Comparison of ENCODE assay signal across 9 cellular contexts in the genomic region with DNA sequence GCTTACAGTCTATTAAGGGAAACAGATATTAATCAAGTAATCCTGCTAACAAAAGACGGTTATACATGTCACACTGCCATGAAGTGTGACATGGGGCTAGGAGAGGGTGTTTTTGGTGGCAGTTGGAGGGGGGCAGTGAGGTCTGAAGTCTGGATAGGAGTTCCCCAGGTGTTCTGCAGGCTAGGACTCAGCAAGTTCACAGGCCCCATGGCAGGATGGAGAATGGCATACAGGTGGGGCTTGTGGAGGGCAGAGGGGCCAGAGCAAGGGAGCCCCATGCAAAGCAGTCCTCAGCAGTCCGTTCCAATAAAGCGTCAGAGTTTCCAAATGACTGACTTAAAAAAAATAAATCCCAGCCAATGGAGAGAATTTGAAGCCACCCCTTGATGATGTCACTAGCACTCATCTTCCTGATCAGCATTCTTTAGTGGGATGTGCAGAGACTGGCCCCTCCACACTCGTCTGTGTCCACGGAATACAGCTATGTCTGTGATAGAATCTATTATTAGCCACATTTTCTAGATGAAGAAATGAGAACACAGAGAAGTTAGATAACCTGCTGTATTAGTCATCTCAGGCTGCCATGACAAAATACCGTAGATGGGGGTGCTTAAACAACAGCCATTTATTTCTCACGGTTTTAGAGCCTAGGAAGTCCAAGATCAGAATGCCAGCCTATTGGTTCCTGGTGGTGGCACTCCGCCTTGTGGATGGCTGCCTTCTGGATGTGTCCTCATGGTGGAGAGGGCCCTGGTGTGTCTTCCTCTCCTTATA. TPM values are rescaled to one million over a fixed set of nuclear protein-coding genes. Genes with fewer than 3 reads are reported as not detected.
DNase-seq lines count a peak whose midpoint lies in the region; ATAC-seq and TF ChIP-seq lines count a peak whose summit lies in the region.
"Had no signal": no experiment of that assay in that cellular context is flagged by ENCODE, and none has a peak within 500 bp of the region (broad histone marks: within the 10 kb centered on the region; RNA-seq: fewer than 3 reads in every experiment).

No MANE protein-coding gene starts in this region.

- ATAC-seq in esophagus mucosa (peak; percentile 32), omental fat pad (ENCODE audit: low FRiP score) (peak; percentile 28), PC-3 (no peak), HG03175 (IDR thresholded peaks at IDR 0.05; ENCODE audit: unreplicated experiment) (no peak)
- ATAC-seq: T-helper 17 cell had no signal

- no peak overlapping the region for H3K23ac ChIP-seq in neuronal stem cell (ENCODE audit: low read depth, low read length, poor library complexity)

- H3K79me2 ChIP-seq in PC-9 (ENCODE audit: low read depth): no peaks in the 10 kb centered on the region
- no peaks in the 10 kb centered on the region for H3K79me2 ChIP-seq in PC-3 (ENCODE audit: low read length)

- H2AFZ ChIP-seq in PC-9 (no peak overlapping the region), neuronal stem cell (ENCODE audit: low read length) (no peak overlapping the region), PC-3 (ENCODE audit: low read length) (no peak overlapping the region)

- H2BK5ac ChIP-seq in neuronal stem cell (ENCODE audit: low read length): no peak overlapping the region

- peaks cover 14% of the 10 kb centered on the region for H3K36me3 ChIP-seq in CD8-positive, alpha-beta memory T cell (ENCODE audit: insufficient read depth, low read length)
- H3K36me3 ChIP-seq in PC-9 (ENCODE audit: low read depth) (no peaks in the 10 kb centered on the region), neuronal stem cell (replicated peaks in 1 of 2; ENCODE audit: control insufficient read depth in 2 of 2, insufficient read depth in 2 of 2, low read length in 2 of 2) (peaks cover 5 to 18% of the 10 kb centered on the region in 2 donors), PC-3 (ENCODE audit: low read depth, low read length) (no peaks in the 10 kb centered on the region)

- H3K27me3 ChIP-seq in CD8-positive, alpha-beta memory T cell (ENCODE audit: insufficient read depth, low read length, poor library complexity, severe bottlenecking): peaks cover 7% of the 10 kb centered on the region
- H3K27me3 ChIP-seq in PC-9 (ENCODE audit: insufficient read depth, low read depth) (no peaks in the 10 kb centered on the region), neuronal stem cell (ENCODE audit: control insufficient read depth in 3 of 3, insufficient read depth in 3 of 3, low read depth in 1 of 3, low read length in 3 of 3) (no peaks in the 10 kb centered on the region), PC-3 (ENCODE audit: low read length) (no peaks in the 10 kb centered on the region)

- no peak overlapping the region for H4K8ac ChIP-seq in neuronal stem cell (ENCODE audit: low read depth, low read length)

- H3K9me3 Mint-ChIP-seq in CD8-positive, alpha-beta memory T cell: no peaks in the 10 kb centered on the region

- H3K18ac ChIP-seq in neuronal stem cell (ENCODE audit: low read length): no peak overlapping the region

- no peak overlapping the region for H3K27ac Mint-ChIP-seq in CD8-positive, alpha-beta memory T cell
- H3K27ac Mint-ChIP-seq: T-helper 17 cell had no signal

- H3K79me1 ChIP-seq in neuronal stem cell (ENCODE audit: low read depth, low read length): peaks cover 6% of the 10 kb centered on the region

- no peak overlapping the region for H4K91ac ChIP-seq in neuronal stem cell (ENCODE audit: low read depth, low read length, poor library complexity)

- peak overlapping the region in 6 of 7 donors; percentile 39 to 86 (median 80) for H3K4me3 Mint-ChIP-seq in CD8-positive, alpha-beta memory T cell

- peak overlapping the region; percentile 80 for H3K4me2 ChIP-seq in PC-9
- no peak overlapping the region for H3K4me2 ChIP-seq in neuronal stem cell (ENCODE audit: insufficient read depth, low read length, poor library complexity, severe bottlenecking)
- H3K4me2 ChIP-seq in PC-3 (ENCODE audit: low read length): no peak overlapping the region

- H4K20me1 ChIP-seq in PC-9 (ENCODE audit: insufficient read depth): 0 out of 2 replicates have a peak, but pooled peaks cover 4% of the 10 kb centered on the region
- H4K20me1 ChIP-seq in PC-3 (ENCODE audit: low read length): no peaks in the 10 kb centered on the region

- H3K9me3 ChIP-seq in CD8-positive, alpha-beta memory T cell (ENCODE audit: low read length): no peaks in the 10 kb centered on the region
- H3K9me3 ChIP-seq in PC-9 (ENCODE audit: insufficient read depth, low read depth): no peaks in the 10 kb centered on the region
- H3K9me3 ChIP-seq in neuronal stem cell (replicated peaks in 1 of 2; ENCODE audit: control insufficient read depth in 2 of 2, insufficient read depth in 1 of 2, low read depth in 1 of 2, low read length in 2 of 2): no peaks in the 10 kb centered on the region
- no peaks in the 10 kb centered on the region for H3K9me3 ChIP-seq in PC-3 (ENCODE audit: low read length)

- WGBS in neuronal stem cell (ENCODE audit: extremely low coverage in 2 of 2, insufficient read length in 2 of 2, insufficient replicate concordance in 1 of 2), 2 donors: no CpG with 5 or more reads among the region's 8 CpGs

- H3K36me3 Mint-ChIP-seq in CD8-positive, alpha-beta memory T cell: peaks cover 1 to 5% (median 2%) of the 10 kb centered on the region in 3 donors

- TF ChIP-seq CTCF in PC-9 (conservative IDR thresholded peaks at IDR 0.05) (no peak), omental fat pad (IDR thresholded peaks at IDR 0.05) (no peak), PC-3 (conservative IDR thresholded peaks at IDR 0.05; ENCODE audit: low read depth, low read length) (no peak)

- no peaks in the 10 kb centered on the region for H3K9me2 ChIP-seq in PC-9 (ENCODE audit: insufficient read depth)
- H3K9me2 ChIP-seq in PC-3 (replicated peaks; ENCODE audit: low read length): no peaks in the 10 kb centered on the region

- CTCF ChIA-PET in CD8-positive, alpha-beta memory T cell (lab: Charles Lee): no interaction called here
- CTCF ChIA-PET in PC-9 (lab: Charles Lee) (no interaction called here), PC-3 (lab: Charles Lee) (no interaction called here)

- no peak overlapping the region for H3K27ac ChIP-seq in CD8-positive, alpha-beta memory T cell (ENCODE audit: low read depth, low read length)
- H3K27ac ChIP-seq in PC-9 (no peak overlapping the region), neuronal stem cell (replicated peaks; ENCODE audit: low read length) (no peak overlapping the region), PC-3 (ENCODE audit: low read length) (no peak overlapping the region)

- peaks cover 15 to 21% (median 20%) of the 10 kb centered on the region in 3 donors for H3K4me1 Mint-ChIP-seq in CD8-positive, alpha-beta memory T cell

- intact Hi-C loops in PC-9 (cut with micrococcal nuclease; ENCODE audit: unreplicated experiment): loop anchor here (1.0 kb wide), 1 partner anchor 32 kb away; no protein-coding TSS in a partner anchor
- intact Hi-C loops in PC-3 (cut with micrococcal nuclease): no loop called here

- POLR2A ChIA-PET in CD8-positive, alpha-beta memory T cell (lab: Charles Lee): no interaction called here
- POLR2A ChIA-PET in PC-9 (lab: Charles Lee; ENCODE audit: unreplicated experiment) (interaction anchor here (0.6 kb wide), 1 partner anchor 285 kb away, joined by 5 read pairs; no protein-coding TSS in a partner anchor), PC-3 (lab: Charles Lee; ENCODE audit: unreplicated experiment) (no interaction called here)

- BruUV-seq in PC-9 (replicated peaks; lab: Mats Ljungman, UMichigan) (no TSS peak), PC-3 (replicated peaks; lab: Mats Ljungman, UMichigan) (no TSS peak)

- H2BK15ac ChIP-seq in neuronal stem cell (ENCODE audit: low read length): no peak overlapping the region

- no peak overlapping the region for H2BK12ac ChIP-seq in neuronal stem cell (ENCODE audit: low read length)

- no peak overlapping the region for H2BK120ac ChIP-seq in neuronal stem cell (ENCODE audit: low read depth, low read length)

- H2AK5ac ChIP-seq in neuronal stem cell (ENCODE audit: low read depth, low read length): no peak overlapping the region

- H3K4me3 ChIP-seq in CD8-positive, alpha-beta memory T cell (ENCODE audit: low read length): no peak overlapping the region
- no peak overlapping the region for H3K4me3 ChIP-seq in PC-9
- H3K4me3 ChIP-seq in neuronal stem cell (ENCODE audit: low read length in 2 of 2): no peak overlapping the region
- H3K4me3 ChIP-seq in PC-3 (ENCODE audit: low read length): no peak overlapping the region

- DNase-seq in CD8-positive, alpha-beta memory T cell: no peak
- DNase-seq in PC-9: peak in 1 of 2 experiments; percentile 43
- DNase-seq in omental fat pad (ENCODE audit: low spot score): no peak
- no peak for DNase-seq in DMS79 treated with DMSO at 0.1 percent for 48 hours (lab: John Stamatoyannopoulos, UW)
- DNase-seq in neuronal stem cell (ENCODE audit: low spot score): no peak
- DNase-seq in PC-3: no peak
- DNase-seq: T-helper 17 cell had no signal

- H3K4ac ChIP-seq in neuronal stem cell (ENCODE audit: low read length): no peak overlapping the region

- no peaks in the 10 kb centered on the region for H3F3A ChIP-seq in PC-9 (ENCODE audit: insufficient read depth, low read depth)
- no peaks in the 10 kb centered on the region for H3F3A ChIP-seq in PC-3 (ENCODE audit: low read length, unreplicated experiment)

- peaks cover 10% of the 10 kb centered on the region for H3K4me1 ChIP-seq in CD8-positive, alpha-beta memory T cell (ENCODE audit: insufficient read depth, low read length)
- H3K4me1 ChIP-seq in PC-9 (replicated peaks; ENCODE audit: insufficient read depth) (0 out of 2 replicates have a peak, but pooled peaks cover 8% of the 10 kb centered on the region), neuronal stem cell (ENCODE audit: control insufficient read depth in 2 of 2, insufficient read depth in 1 of 2, low read depth in 1 of 2, low read length in 2 of 2) (peaks cover 0 to 5% of the 10 kb centered on the region in 2 donors), PC-3 (ENCODE audit: insufficient read depth, low read length) (peaks cover 9% of the 10 kb centered on the region; the same call in 1 of the 2 replicates)

- no peak overlapping the region for H3K9ac ChIP-seq in neuronal stem cell (ENCODE audit: low read depth, low read length, poor library complexity)
- H3K9ac ChIP-seq in PC-3 (ENCODE audit: low read length): no peak overlapping the region

- H3K14ac ChIP-seq in neuronal stem cell (ENCODE audit: low read length): no peak overlapping the region

- H3K27me3 Mint-ChIP-seq in CD8-positive, alpha-beta memory T cell: peaks cover 6 to 8% of the 10 kb centered on the region in 2 donors

RNA-seq across cellular contexts. Expression of a gene that starts 32.6 kb away (rescaled TPM):
- total RNA-seq in CD8-positive, alpha-beta memory T cell: 1 to 10 TPM; 5.6 to 7.7 TPM
- polyA plus RNA-seq in CD8-positive, alpha-beta memory T cell: 3.1 TPM
- total RNA-seq in PC-9 (2021): 10.7 and 12.1 TPM in 2 replicates
- 5.7 TPM for total RNA-seq in esophagus mucosa
- total RNA-seq in omental fat pad: 10 to 100 TPM in 2 of 4 donors, 1 to 10 TPM in 2; 7.0 to 15.6 (median 10.7) TPM
- 2.6 TPM for polyA plus RNA-seq in neuronal stem cell (2013, experiment 1 of 2)
- 2.5 TPM for polyA plus RNA-seq in neuronal stem cell (2013, experiment 2 of 2)
- total RNA-seq in PC-3 (2014; rRNA removed): 5.0 and 6.3 TPM in 2 replicates

Comparison
In these comparisons a context has a peak if more than half of its experiments do, and no peak if none do; other contexts are left out.
1. ATAC-seq: peak in esophagus mucosa (single experiment) and omental fat pad (single experiment); none in PC-3 (single experiment) and HG03175 (single experiment).